Comparison of ENCODE assay signal across 18 cellular contexts in the genomic region with DNA sequence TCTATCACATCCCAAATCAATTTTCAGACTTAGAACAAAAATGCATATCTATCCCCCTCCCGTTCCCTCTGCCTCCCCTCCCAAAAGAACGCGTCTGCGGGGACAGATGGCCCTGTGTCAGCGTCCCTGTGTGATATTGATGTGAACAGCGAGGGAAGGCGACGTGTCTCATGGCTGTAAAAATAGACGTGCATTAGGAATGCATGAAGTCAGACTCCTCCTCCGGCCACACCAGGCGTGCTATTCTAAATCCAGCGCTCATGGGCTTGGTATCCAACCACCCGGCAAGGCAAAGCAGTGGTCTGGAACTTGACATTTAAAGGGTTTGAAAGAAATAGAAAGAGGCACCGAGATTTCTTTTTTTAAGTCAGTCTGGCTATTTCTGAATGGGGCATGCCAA.
DNase-seq lines count a peak whose midpoint lies in the region; ATAC-seq and TF ChIP-seq lines count a peak whose summit lies in the region.
"Had no signal": no experiment of that assay in that cellular context is flagged by ENCODE, and none has a peak within 500 bp of the region (broad histone marks: within the 10 kb centered on the region; RNA-seq: fewer than 3 reads in every experiment).

No MANE protein-coding gene starts in this region.

- H3K27ac ChIP-seq in right atrium auricular region: peak overlapping the region in 1 of 2 donors; percentile 24
- peak overlapping the region in 5 of 10 donors; percentile 40 to 84 (median 57) for H3K27ac ChIP-seq in heart right ventricle
- no peak overlapping the region for H3K27ac ChIP-seq in PC-3 (ENCODE audit: low read length)
- H3K27ac ChIP-seq: C4-2B, SJSA1 had no signal

- WGBS in heart right ventricle, 2 donors: 27 to 40% methylated on average over 14 of the region's 14 CpGs

- H3K9me3 Mint-ChIP-seq in nephron: peaks cover 9% of the 10 kb centered on the region

- H3K9me2 ChIP-seq in PC-3 (replicated peaks; ENCODE audit: low read length): no peaks in the 10 kb centered on the region

- H3K27me3 ChIP-seq in right atrium auricular region (no peaks in the 10 kb centered on the region), heart right ventricle (peaks cover 0 to 6% (median 0%) of the 10 kb centered on the region in 7 donors), PC-3 (ENCODE audit: low read length) (no peaks in the 10 kb centered on the region)
- H3K27me3 ChIP-seq: MG63, SJSA1 had no signal

- no peak overlapping the region for H3K4me2 ChIP-seq in PC-3 (ENCODE audit: low read length)

- H3F3A ChIP-seq in PC-3 (ENCODE audit: low read length, unreplicated experiment): no peaks in the 10 kb centered on the region

- H3K4me3 Mint-ChIP-seq in nephron: peak overlapping the region in 1 of 3 experiments; percentile 55

- CTCF ChIA-PET in GM10248 (lab: Yijun Ruan, JAX) (no interaction called here), PC-3 (lab: Charles Lee) (no interaction called here)

- H3K4me1 ChIP-seq in right atrium auricular region (peaks cover 0 to 3% of the 10 kb centered on the region in 2 donors), heart right ventricle (peaks cover 0 to 14% (median 2%) of the 10 kb centered on the region in 9 donors), PC-3 (ENCODE audit: insufficient read depth, low read length) (0 out of 2 replicates have a peak, but pooled peaks cover 2% of the 10 kb centered on the region)
- H3K4me1 ChIP-seq: SJSA1 had no signal

- no peaks in the 10 kb centered on the region for H3K79me2 ChIP-seq in PC-3 (ENCODE audit: low read length)

- H3K36me3 ChIP-seq in right atrium auricular region: no peaks in the 10 kb centered on the region
- no peaks in the 10 kb centered on the region for H3K36me3 ChIP-seq in heart right ventricle
- no peaks in the 10 kb centered on the region for H3K36me3 ChIP-seq in PC-3 (ENCODE audit: low read depth, low read length)
- H3K36me3 ChIP-seq: HAP-1, MG63, SJSA1 had no signal

- H3K4me1 Mint-ChIP-seq in nephron: peaks cover 47% of the 10 kb centered on the region

- POLR2A ChIA-PET in GM10248 (lab: Yijun Ruan, JAX) (no interaction called here), PC-3 (lab: Charles Lee; ENCODE audit: unreplicated experiment) (no interaction called here)

- ATAC-seq in Right ventricle myocardium inferior (peak; percentile 54), heart right ventricle (peak; percentile 79 to 98 (median 91)), PC-3 (no peak)

- H4K20me1 ChIP-seq in PC-3 (ENCODE audit: low read length): no peaks in the 10 kb centered on the region

- H3K36me3 Mint-ChIP-seq in nephron (ENCODE audit: low read depth): no peaks in the 10 kb centered on the region

- intact Hi-C loops in Right ventricle myocardium inferior (cut with DNase I): no loop called here
- intact Hi-C loops in heart right ventricle (cut with DNase I): no loop called here
- intact Hi-C loops in PC-3 (cut with micrococcal nuclease): no loop called here

- H3K4me3 ChIP-seq in right atrium auricular region (no peak overlapping the region), heart right ventricle (no peak overlapping the region), PC-3 (ENCODE audit: low read length) (no peak overlapping the region)
- H3K4me3 ChIP-seq: HAP-1, MG63, SJSA1 had no signal

- H3K27ac Mint-ChIP-seq in nephron: peak overlapping the region; percentile 69 to 89 (median 85)

- peaks cover 17% of the 10 kb centered on the region for H3K27me3 Mint-ChIP-seq in nephron (ENCODE audit: low read depth)

- DNase-seq in Right ventricle myocardium inferior (ENCODE audit: missing footprints) (no peak), right atrium auricular region (ENCODE audit: low spot score) (no peak), heart right ventricle (peak in 1 of 2 donors; percentile 57), NCI-H526 (lab: John Stamatoyannopoulos, UW) (no peak), hippocampal formation (lab: John Stamatoyannopoulos, UW) (no peak), GM10248 (ENCODE audit: extremely low spot score) (no peak), PC-3 (no peak)
- DNase-seq: 8988T, DMS153, MG63, NCI-H1105, NCI-H187 treated with DMSO at 0.1 percent for 48 hours, NCI-H510A treated with DMSO at 0.1 percent for 48 hours, RPMI8226 had no signal

- BruUV-seq in PC-3 (replicated peaks; lab: Mats Ljungman, UMichigan): no TSS peak

- no peak overlapping the region for H2AFZ ChIP-seq in PC-3 (ENCODE audit: low read length)

- H3K9me3 ChIP-seq in right atrium auricular region (peaks cover 0 to 12% of the 10 kb centered on the region in 2 donors), heart right ventricle (peaks cover 0 to 22% (median 11%) of the 10 kb centered on the region in 11 donors), PC-3 (ENCODE audit: low read length) (peaks cover 13% of the 10 kb centered on the region)

- no peak overlapping the region for H3K9ac ChIP-seq in PC-3 (ENCODE audit: low read length)

- TF ChIP-seq CTCF in right atrium auricular region (IDR thresholded peaks at IDR 0.05) (no peak), heart right ventricle (IDR thresholded peaks at IDR 0.05) (no peak), nephron (IDR thresholded peaks at IDR 0.05; ENCODE audit: unreplicated experiment in 3 of 3) (no peak), GM10248 (IDR thresholded peaks at IDR 0.05; ENCODE audit: control extremely low read depth, extremely low read depth, low read depth, missing control alignments) (no peak), PC-3 (conservative IDR thresholded peaks at IDR 0.05; ENCODE audit: low read depth, low read length) (no peak)
